1 cellular context compared by ENCODE assay signal in genomic region chr6:34190504-34191122, GRCh38.
TF ChIP-seq lines count a peak whose summit lies in the region.

No MANE protein-coding gene starts in this region.

TF ChIP-seq in HepG2, 621 proteins besides CTCF, POLR2A, EP300 and RAD21 (continued from another document and continues in another):
- TF ChIP-seq ZNF318 (CRISPR knock-in tag; IDR thresholded peaks at IDR 0.05) (no peak), TP53 (CRISPR knock-in tag; conservative IDR thresholded peaks at IDR 0.05) (no peak), ZNF510 (CRISPR knock-in tag; IDR thresholded peaks at IDR 0.05; ENCODE audit: low read depth) (no peak), ZNF251 (CRISPR knock-in tag; IDR thresholded peaks at IDR 0.05) (no peak), ZMYM2 (CRISPR knock-in tag; IDR thresholded peaks at IDR 0.05) (no peak), ZNF562 (CRISPR knock-in tag; IDR thresholded peaks at IDR 0.05; ENCODE audit: borderline replicate concordance) (no peak), IRF9 (CRISPR knock-in tag; IDR thresholded peaks at IDR 0.05; ENCODE audit: borderline replicate concordance) (no peak), ZNF615 (CRISPR knock-in tag; IDR thresholded peaks at IDR 0.05; ENCODE audit: borderline replicate concordance) (no peak), KDM5B (CRISPR knock-in tag; IDR thresholded peaks at IDR 0.05; ENCODE audit: borderline replicate concordance) (peak; percentile 52; the same call in 1 of the 2 replicates), ATF6 (CRISPR knock-in tag; conservative IDR thresholded peaks at IDR 0.05) (no peak), PATZ1 (CRISPR knock-in tag; IDR thresholded peaks at IDR 0.05) (no peak), ZBTB37 (CRISPR knock-in tag; IDR thresholded peaks at IDR 0.05) (no peak), DPF2 (CRISPR knock-in tag; IDR thresholded peaks at IDR 0.05; ENCODE audit: borderline replicate concordance, low read depth) (no peak), GRHL1 (CRISPR knock-in tag; conservative IDR thresholded peaks at IDR 0.05) (no peak), ZNF639 (CRISPR knock-in tag; conservative IDR thresholded peaks at IDR 0.05) (no peak), STAG1 (CRISPR knock-in tag; IDR thresholded peaks at IDR 0.05) (peak; percentile 30), HNF4A (CRISPR knock-in tag; IDR thresholded peaks at IDR 0.05) (no peak), CERS6 (CRISPR knock-in tag; IDR thresholded peaks at IDR 0.05) (no peak), E2F5 (CRISPR knock-in tag; conservative IDR thresholded peaks at IDR 0.05) (no peak), FUBP1 (CRISPR knock-in tag; IDR thresholded peaks at IDR 0.05; ENCODE audit: borderline replicate concordance) (no peak), NFKB2 (CRISPR knock-in tag; IDR thresholded peaks at IDR 0.05; ENCODE audit: borderline replicate concordance) (no peak), PBX3 (CRISPR knock-in tag; IDR thresholded peaks at IDR 0.05; ENCODE audit: borderline replicate concordance) (no peak), AGO1 (IDR thresholded peaks at IDR 0.05; ENCODE audit: low read depth, low read length, poor library complexity, severe bottlenecking) (no peak), MNT (IDR thresholded peaks at IDR 0.05) (no peak), GPN1 (CRISPR knock-in tag; IDR thresholded peaks at IDR 0.05; ENCODE audit: borderline replicate concordance) (no peak), FOXJ3 (CRISPR knock-in tag; IDR thresholded peaks at IDR 0.05; ENCODE audit: borderline replicate concordance) (no peak)
